ENCODE assay signal across 1 cellular context in the genomic region with DNA sequence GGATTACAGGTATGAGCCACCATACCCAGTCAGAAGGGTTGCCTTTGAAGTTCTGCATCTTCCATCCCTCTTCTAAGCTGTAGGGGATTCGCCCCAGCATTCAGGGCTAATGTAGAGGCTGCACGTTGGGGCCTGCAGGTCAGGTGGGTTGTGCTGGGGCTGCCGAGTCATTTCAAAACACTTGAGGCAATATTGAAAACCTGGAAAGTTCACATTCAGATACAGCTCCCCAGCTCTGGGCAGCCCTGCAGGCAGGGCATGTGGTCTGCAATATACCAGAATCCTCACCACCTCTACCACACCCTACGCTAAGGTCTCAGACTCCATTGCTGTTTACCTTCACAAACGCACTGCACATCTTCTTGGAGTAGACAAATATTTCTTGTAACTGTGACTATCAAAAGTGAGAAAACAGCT.
TF ChIP-seq lines count a peak whose summit lies in the region.

No MANE protein-coding gene starts in this region.

TF ChIP-seq in GM12878, 131 proteins besides CTCF, POLR2A, EP300 and RAD21 (continued from another document and continues in another):
- TF ChIP-seq, protein P1, sequence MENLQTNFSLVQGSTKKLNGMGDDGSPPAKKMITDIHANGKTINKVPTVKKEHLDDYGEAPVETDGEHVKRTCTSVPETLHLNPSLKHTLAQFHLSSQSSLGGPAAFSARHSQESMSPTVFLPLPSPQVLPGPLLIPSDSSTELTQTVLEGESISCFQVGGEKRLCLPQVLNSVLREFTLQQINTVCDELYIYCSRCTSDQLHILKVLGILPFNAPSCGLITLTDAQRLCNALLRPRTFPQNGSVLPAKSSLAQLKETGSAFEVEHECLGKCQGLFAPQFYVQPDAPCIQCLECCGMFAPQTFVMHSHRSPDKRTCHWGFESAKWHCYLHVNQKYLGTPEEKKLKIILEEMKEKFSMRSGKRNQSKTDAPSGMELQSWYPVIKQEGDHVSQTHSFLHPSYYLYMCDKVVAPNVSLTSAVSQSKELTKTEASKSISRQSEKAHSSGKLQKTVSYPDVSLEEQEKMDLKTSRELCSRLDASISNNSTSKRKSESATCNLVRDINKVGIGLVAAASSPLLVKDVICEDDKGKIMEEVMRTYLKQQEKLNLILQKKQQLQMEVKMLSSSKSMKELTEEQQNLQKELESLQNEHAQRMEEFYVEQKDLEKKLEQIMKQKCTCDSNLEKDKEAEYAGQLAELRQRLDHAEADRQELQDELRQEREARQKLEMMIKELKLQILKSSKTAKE (IDR thresholded peaks at IDR 0.05; ENCODE audit: low read depth, poor library complexity, severe bottlenecking) = peak; percentile 63
- peak; percentile 27; the same call in 1 of the 2 replicates for TF ChIP-seq ZNF217 (IDR thresholded peaks at IDR 0.05)
- TF ChIP-seq MEF2A (IDR thresholded peaks at IDR 0.05; ENCODE audit: insufficient read depth, low read depth, low read length) = peak; percentile 50; the same call in 1 of the 2 replicates
- no peak for TF ChIP-seq HDAC6 (IDR thresholded peaks at IDR 0.05; ENCODE audit: unreplicated experiment)
- TF ChIP-seq, protein P2, sequence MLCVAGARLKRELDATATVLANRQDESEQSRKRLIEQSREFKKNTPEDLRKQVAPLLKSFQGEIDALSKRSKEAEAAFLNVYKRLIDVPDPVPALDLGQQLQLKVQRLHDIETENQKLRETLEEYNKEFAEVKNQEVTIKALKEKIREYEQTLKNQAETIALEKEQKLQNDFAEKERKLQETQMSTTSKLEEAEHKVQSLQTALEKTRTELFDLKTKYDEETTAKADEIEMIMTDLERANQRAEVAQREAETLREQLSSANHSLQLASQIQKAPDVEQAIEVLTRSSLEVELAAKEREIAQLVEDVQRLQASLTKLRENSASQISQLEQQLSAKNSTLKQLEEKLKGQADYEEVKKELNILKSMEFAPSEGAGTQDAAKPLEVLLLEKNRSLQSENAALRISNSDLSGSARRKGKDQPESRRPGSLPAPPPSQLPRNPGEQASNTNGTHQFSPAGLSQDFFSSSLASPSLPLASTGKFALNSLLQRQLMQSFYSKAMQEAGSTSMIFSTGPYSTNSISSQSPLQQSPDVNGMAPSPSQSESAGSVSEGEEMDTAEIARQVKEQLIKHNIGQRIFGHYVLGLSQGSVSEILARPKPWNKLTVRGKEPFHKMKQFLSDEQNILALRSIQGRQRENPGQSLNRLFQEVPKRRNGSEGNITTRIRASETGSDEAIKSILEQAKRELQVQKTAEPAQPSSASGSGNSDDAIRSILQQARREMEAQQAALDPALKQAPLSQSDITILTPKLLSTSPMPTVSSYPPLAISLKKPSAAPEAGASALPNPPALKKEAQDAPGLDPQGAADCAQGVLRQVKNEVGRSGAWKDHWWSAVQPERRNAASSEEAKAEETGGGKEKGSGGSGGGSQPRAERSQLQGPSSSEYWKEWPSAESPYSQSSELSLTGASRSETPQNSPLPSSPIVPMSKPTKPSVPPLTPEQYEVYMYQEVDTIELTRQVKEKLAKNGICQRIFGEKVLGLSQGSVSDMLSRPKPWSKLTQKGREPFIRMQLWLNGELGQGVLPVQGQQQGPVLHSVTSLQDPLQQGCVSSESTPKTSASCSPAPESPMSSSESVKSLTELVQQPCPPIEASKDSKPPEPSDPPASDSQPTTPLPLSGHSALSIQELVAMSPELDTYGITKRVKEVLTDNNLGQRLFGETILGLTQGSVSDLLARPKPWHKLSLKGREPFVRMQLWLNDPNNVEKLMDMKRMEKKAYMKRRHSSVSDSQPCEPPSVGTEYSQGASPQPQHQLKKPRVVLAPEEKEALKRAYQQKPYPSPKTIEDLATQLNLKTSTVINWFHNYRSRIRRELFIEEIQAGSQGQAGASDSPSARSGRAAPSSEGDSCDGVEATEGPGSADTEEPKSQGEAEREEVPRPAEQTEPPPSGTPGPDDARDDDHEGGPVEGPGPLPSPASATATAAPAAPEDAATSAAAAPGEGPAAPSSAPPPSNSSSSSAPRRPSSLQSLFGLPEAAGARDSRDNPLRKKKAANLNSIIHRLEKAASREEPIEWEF (IDR thresholded peaks at IDR 0.05; ENCODE audit: insufficient replicate concordance, low read depth, low read length) = no peak
- no peak for TF ChIP-seq SMAD1 (IDR thresholded peaks at IDR 0.05; ENCODE audit: low read depth, partially characterized antibody)
- TF ChIP-seq FOS (IDR thresholded peaks at IDR 0.05; ENCODE audit: borderline replicate concordance, extremely low read depth, insufficient read length) = no peak
- TF ChIP-seq SREBF1 (IDR thresholded peaks at IDR 0.05; ENCODE audit: low read length) = no peak
- peak; percentile 62 for TF ChIP-seq MTA2 (IDR thresholded peaks at IDR 0.05; ENCODE audit: low read depth)
- no peak for TF ChIP-seq ZNF384 (IDR thresholded peaks at IDR 0.05; ENCODE audit: borderline replicate concordance, low read depth, low read length)
- TF ChIP-seq IKZF1 (conservative IDR thresholded peaks at IDR 0.05) = peak; percentile 76
- TF ChIP-seq KAT2A (conservative IDR thresholded peaks at IDR 0.05; ENCODE audit: control insufficient read depth, low read depth, low read length) = no peak
- 0 out of 2 replicates have a peak, but pooled peaks have one; percentile 40 for TF ChIP-seq CBX5 (IDR thresholded peaks at IDR 0.05; ENCODE audit: low read depth)
- TF ChIP-seq BMI1 (IDR thresholded peaks at IDR 0.05; ENCODE audit: borderline replicate concordance) = no peak
- TF ChIP-seq PRDM15 (CRISPR knock-in tag; IDR thresholded peaks at IDR 0.05) = no peak
- TF ChIP-seq SIX5 (IDR thresholded peaks at IDR 0.05; ENCODE audit: low read depth, low read length, severe bottlenecking) = no peak
- TF ChIP-seq, protein P3, sequence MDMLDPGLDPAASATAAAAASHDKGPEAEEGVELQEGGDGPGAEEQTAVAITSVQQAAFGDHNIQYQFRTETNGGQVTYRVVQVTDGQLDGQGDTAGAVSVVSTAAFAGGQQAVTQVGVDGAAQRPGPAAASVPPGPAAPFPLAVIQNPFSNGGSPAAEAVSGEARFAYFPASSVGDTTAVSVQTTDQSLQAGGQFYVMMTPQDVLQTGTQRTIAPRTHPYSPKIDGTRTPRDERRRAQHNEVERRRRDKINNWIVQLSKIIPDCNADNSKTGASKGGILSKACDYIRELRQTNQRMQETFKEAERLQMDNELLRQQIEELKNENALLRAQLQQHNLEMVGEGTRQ (IDR thresholded peaks at IDR 0.05; ENCODE audit: borderline replicate concordance, low read depth, low read length) = no peak; the same call in 1 of the 2 replicates
- peak; percentile 80 for TF ChIP-seq NFIC (IDR thresholded peaks at IDR 0.05; ENCODE audit: low read depth, low read length)
- TF ChIP-seq, protein P4, sequence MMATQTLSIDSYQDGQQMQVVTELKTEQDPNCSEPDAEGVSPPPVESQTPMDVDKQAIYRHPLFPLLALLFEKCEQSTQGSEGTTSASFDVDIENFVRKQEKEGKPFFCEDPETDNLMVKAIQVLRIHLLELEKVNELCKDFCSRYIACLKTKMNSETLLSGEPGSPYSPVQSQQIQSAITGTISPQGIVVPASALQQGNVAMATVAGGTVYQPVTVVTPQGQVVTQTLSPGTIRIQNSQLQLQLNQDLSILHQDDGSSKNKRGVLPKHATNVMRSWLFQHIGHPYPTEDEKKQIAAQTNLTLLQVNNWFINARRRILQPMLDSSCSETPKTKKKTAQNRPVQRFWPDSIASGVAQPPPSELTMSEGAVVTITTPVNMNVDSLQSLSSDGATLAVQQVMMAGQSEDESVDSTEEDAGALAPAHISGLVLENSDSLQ (IDR thresholded peaks at IDR 0.05) = no peak
- TF ChIP-seq HDAC2 (IDR thresholded peaks at IDR 0.05) = no peak
- peak; percentile 46; the same call in 1 of the 2 replicates for TF ChIP-seq MLLT1 (IDR thresholded peaks at IDR 0.05)
- TF ChIP-seq SREBF2 (IDR thresholded peaks at IDR 0.05; ENCODE audit: low read length) = no peak
- no peak for TF ChIP-seq CHD1 (IDR thresholded peaks at IDR 0.05; ENCODE audit: low read depth, low read length)
- no peak for TF ChIP-seq SPI1 (IDR thresholded peaks at IDR 0.05; ENCODE audit: borderline replicate concordance, insufficient read depth, low read depth, low read length)
- TF ChIP-seq CBX3 (IDR thresholded peaks at IDR 0.05; ENCODE audit: borderline replicate concordance, low read depth) = no peak
- TF ChIP-seq FOXK2 (IDR thresholded peaks at IDR 0.05) = peak; percentile 50; the same call in 1 of the 2 replicates
- no peak for TF ChIP-seq TBL1XR1 (IDR thresholded peaks at IDR 0.05; ENCODE audit: low read depth, low read length)
- TF ChIP-seq MXI1 (IDR thresholded peaks at IDR 0.05; ENCODE audit: low read depth, low read length) = no peak
- TF ChIP-seq PML (IDR thresholded peaks at IDR 0.05; ENCODE audit: low read length) = no peak
- no peak for TF ChIP-seq IRF5 (IDR thresholded peaks at IDR 0.05; ENCODE audit: borderline replicate concordance)
- TF ChIP-seq TCF12 (IDR thresholded peaks at IDR 0.05; ENCODE audit: low read depth, low read length) = no peak
- peak; percentile 90 for TF ChIP-seq JUNB (IDR thresholded peaks at IDR 0.05)
- no peak for TF ChIP-seq TCF3 (IDR thresholded peaks at IDR 0.05; ENCODE audit: borderline replicate concordance, insufficient read depth, low read depth, low read length)
- no peak for TF ChIP-seq PAX8 (IDR thresholded peaks at IDR 0.05)
- TF ChIP-seq CHD4 (IDR thresholded peaks at IDR 0.05) = 0 out of 2 replicates have a peak, but pooled peaks have one; percentile 52
- TF ChIP-seq CREB1 (IDR thresholded peaks at IDR 0.05; ENCODE audit: low read depth) = no peak
- peak; percentile 44; the same call in 1 of the 2 replicates for TF ChIP-seq ZNF207 (IDR thresholded peaks at IDR 0.05; ENCODE audit: borderline replicate concordance)
- TF ChIP-seq RAD51 (IDR thresholded peaks at IDR 0.05) = peak; percentile 78
- 0 out of 2 replicates have a peak, but pooled peaks have one; percentile 23 for TF ChIP-seq SMARCA5 (IDR thresholded peaks at IDR 0.05)
- TF ChIP-seq IKZF2 (IDR thresholded peaks at IDR 0.05) = peak; percentile 81 to 89
- TF ChIP-seq POLR2AphosphoS2 (IDR thresholded peaks at IDR 0.05; ENCODE audit: low read depth, low read length) = no peak
- no peak for TF ChIP-seq PAX5 (IDR thresholded peaks at IDR 0.05; ENCODE audit: borderline replicate concordance, low read depth, low read length)
- TF ChIP-seq SUPT20H (IDR thresholded peaks at IDR 0.05; ENCODE audit: borderline replicate concordance, control insufficient read depth, low read depth, low read length) = no peak
- TF ChIP-seq RELA (IDR thresholded peaks at IDR 0.05; ENCODE audit: borderline replicate concordance, partially characterized antibody) = no peak
- TF ChIP-seq MYC (IDR thresholded peaks at IDR 0.05; ENCODE audit: insufficient read depth, insufficient read length, insufficient replicate concordance, low read length, severe bottlenecking) = no peak
- TF ChIP-seq MYB (IDR thresholded peaks at IDR 0.05; ENCODE audit: borderline replicate concordance, low read depth, low read length) = no peak
- TF ChIP-seq, protein P5, sequence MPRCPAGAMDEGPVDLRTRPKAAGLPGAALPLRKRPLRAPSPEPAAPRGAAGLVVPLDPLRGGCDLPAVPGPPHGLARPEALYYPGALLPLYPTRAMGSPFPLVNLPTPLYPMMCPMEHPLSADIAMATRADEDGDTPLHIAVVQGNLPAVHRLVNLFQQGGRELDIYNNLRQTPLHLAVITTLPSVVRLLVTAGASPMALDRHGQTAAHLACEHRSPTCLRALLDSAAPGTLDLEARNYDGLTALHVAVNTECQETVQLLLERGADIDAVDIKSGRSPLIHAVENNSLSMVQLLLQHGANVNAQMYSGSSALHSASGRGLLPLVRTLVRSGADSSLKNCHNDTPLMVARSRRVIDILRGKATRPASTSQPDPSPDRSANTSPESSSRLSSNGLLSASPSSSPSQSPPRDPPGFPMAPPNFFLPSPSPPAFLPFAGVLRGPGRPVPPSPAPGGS (IDR thresholded peaks at IDR 0.05; ENCODE audit: borderline replicate concordance, insufficient read depth, low read depth, low read length, poor library complexity, severe bottlenecking) = no peak
- no peak for TF ChIP-seq KDM1A (IDR thresholded peaks at IDR 0.05; ENCODE audit: borderline replicate concordance)
- no peak for TF ChIP-seq POLR2AphosphoS5 (IDR thresholded peaks at IDR 0.05; ENCODE audit: low read length)
